In the genomic region with DNA sequence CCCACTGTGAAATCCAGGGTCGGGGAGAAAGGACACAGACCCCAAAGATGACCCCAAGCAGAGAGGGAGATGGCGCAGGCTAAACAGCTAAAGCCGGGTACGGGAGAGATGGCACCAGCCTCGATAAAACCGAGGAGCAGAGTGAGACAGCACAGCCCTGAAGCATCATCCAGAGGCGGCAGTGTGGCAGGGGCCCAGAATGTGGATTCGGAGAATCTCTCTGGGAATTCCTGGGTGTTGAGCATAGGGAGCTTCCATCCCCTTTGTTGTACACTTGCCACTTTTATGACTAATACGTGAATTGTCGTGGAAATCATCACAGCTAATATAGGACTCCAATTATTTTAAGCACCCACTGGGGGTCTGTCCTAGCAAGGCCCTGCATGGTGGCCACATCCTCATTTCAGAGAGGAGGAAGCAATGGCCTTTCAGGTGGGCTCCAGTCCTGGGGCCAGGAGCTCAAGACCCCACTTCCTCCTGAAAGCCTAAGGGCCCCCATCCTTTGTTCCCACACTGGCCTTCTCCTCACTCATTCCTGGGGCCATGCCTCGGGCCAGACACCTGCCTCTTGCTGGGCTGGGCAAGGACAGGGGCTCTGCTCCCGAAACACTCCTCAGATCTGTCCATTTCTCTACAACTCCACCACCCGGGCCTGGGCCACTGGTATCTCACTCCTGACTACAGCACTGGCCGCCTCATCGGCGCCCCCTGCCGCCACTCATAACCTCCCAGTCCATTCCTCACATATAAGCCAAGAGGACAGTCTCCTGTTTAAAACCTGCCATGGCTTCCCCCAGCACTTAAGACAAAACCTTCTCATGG, we compare ENCODE assay signal across 8 cellular contexts. TPM values are rescaled to one million over a fixed set of nuclear protein-coding genes. Genes with fewer than 3 reads are reported as not detected.
DNase-seq lines count a peak whose midpoint lies in the region; ATAC-seq and TF ChIP-seq lines count a peak whose summit lies in the region.

No MANE protein-coding gene starts in this region.

- TF ChIP-seq CTCF in AG09319 (IDR thresholded peaks at IDR 0.05; ENCODE audit: low read depth, low read length) (peak; percentile 33), GM12875 (IDR thresholded peaks at IDR 0.05; ENCODE audit: borderline replicate concordance, insufficient read depth, low read depth, low read length) (peak; percentile 71), fibroblast of pulmonary artery (IDR thresholded peaks at IDR 0.05; ENCODE audit: low read length, missing control alignments) (peak; percentile 39), esophagus muscularis mucosa (IDR thresholded peaks at IDR 0.05) (no peak)

- H3K4me3 ChIP-seq in GM12875 (ENCODE audit: low read depth, low read length), result no peak overlapping the region
- no peak overlapping the region for H3K4me3 ChIP-seq in fibroblast of pulmonary artery (replicated peaks; ENCODE audit: low read depth, low read length)
- no peak overlapping the region for H3K4me3 ChIP-seq in esophagus muscularis mucosa

- no peak for TF ChIP-seq EP300 in esophagus muscularis mucosa (IDR thresholded peaks at IDR 0.05)

- H3K27me3 ChIP-seq in esophagus muscularis mucosa, result no peaks in the 10 kb centered on the region

- peaks cover 0 to 40% (median 14%) of the 10 kb centered on the region in 4 donors for H3K36me3 ChIP-seq in esophagus muscularis mucosa

- ATAC-seq in GM21717 (IDR thresholded peaks at IDR 0.05; ENCODE audit: unreplicated experiment), result no peak

- no peak overlapping the region for H3K27ac ChIP-seq in esophagus muscularis mucosa (replicated peaks in 1 of 4)

- no peak for DNase-seq in AG09319 (ENCODE audit: extremely low read depth, low read depth)
- peak; percentile 68 for DNase-seq in RPMI8226
- DNase-seq in fibroblast of pulmonary artery (ENCODE audit: low read depth), result peak; percentile 3
- DNase-seq in HK-2 (ENCODE audit: unreplicated experiment), result no peak
- no peak for DNase-seq in esophagus muscularis mucosa (ENCODE audit: extremely low spot score)
- no peak for DNase-seq in medulla oblongata (ENCODE audit: extremely low spot score)

- peaks cover 13 to 19% (median 18%) of the 10 kb centered on the region in 4 donors for H3K4me1 ChIP-seq in esophagus muscularis mucosa

- 77% methylated on average over 17 of the region's 17 CpGs for WGBS in esophagus muscularis mucosa

- H3K9me3 ChIP-seq in esophagus muscularis mucosa, result no peaks in the 10 kb centered on the region

- TF ChIP-seq POLR2A in esophagus muscularis mucosa (IDR thresholded peaks at IDR 0.05; ENCODE audit: low read depth), result no peak

- intact Hi-C loops in esophagus muscularis mucosa (cut with DNase I), result no loop called here

RNA-seq across cellular contexts. Expression of gene ATP1A3, which starts 29.3 kb away (rescaled TPM):
- total RNA-seq in esophagus muscularis mucosa, result 1 to 10 TPM; 2.1 to 4.3 (median 3.5) TPM

RNA-seq across cellular contexts. Expression of gene GRIK5, which starts 46.7 kb away (rescaled TPM):
- total RNA-seq in esophagus muscularis mucosa, result 10 to 100 TPM in 2 of 4 donors, 1 to 10 TPM in 2; 8.6 to 27.6 (median 13.8) TPM

RNA-seq across cellular contexts. Expression of gene ZNF574, which starts 52.6 kb away (rescaled TPM):
- total RNA-seq in esophagus muscularis mucosa, result 10 to 100 TPM; 15.0 to 28.4 (median 21.7) TPM

Comparison
In these comparisons a context has a peak if more than half of its experiments do, and no peak if none do; other contexts are left out.
1. DNase-seq: peak in RPMI8226 (single experiment) and fibroblast of pulmonary artery (single experiment); none in AG09319 (single experiment), HK-2 (single experiment), esophagus muscularis mucosa (single experiment) and medulla oblongata (single experiment).
2. CTCF ChIP-seq: peak in AG09319 (single experiment), GM12875 (single experiment) and fibroblast of pulmonary artery (single experiment); none in esophagus muscularis mucosa (0 of 3).